In the genomic region with DNA sequence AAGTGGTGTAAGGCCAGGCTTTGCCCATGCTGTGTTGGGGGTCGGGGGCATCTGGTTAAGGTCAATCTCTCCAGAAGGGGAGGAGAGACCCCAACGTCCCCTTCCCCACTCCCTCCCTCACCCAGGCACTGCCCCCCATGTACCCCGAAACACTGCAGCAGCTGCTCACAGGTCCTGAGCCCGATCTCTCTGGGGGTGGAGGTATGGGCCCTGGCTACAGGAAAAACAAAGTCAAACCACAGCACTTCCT, we compare ENCODE assay signal across 1 cellular context.
TF ChIP-seq lines count a peak whose summit lies in the region.

No MANE protein-coding gene starts in this region.

TF ChIP-seq in HCT116, 20 proteins besides CTCF, POLR2A, EP300 and RAD21 (continued from another document):
- TF ChIP-seq REST (IDR thresholded peaks at IDR 0.05; ENCODE audit: low read depth) (no peak), SP1 (IDR thresholded peaks at IDR 0.05; ENCODE audit: low read depth) (no peak), ZBTB33 (IDR thresholded peaks at IDR 0.05; ENCODE audit: extremely low read depth, insufficient replicate concordance, low read length) (no peak), JUND (IDR thresholded peaks at IDR 0.05) (no peak), YY1 (IDR thresholded peaks at IDR 0.05; ENCODE audit: extremely low read depth, insufficient replicate concordance, low read depth, low read length) (no peak), ATF3 (IDR thresholded peaks at IDR 0.05) (no peak), FOSL1 (IDR thresholded peaks at IDR 0.05; ENCODE audit: low read depth) (no peak), SRF (IDR thresholded peaks at IDR 0.05; ENCODE audit: low read depth) (no peak), EZH2phosphoT487 (IDR thresholded peaks at IDR 0.05; ENCODE audit: borderline replicate concordance) (no peak), CEBPB (IDR thresholded peaks at IDR 0.05; ENCODE audit: low read depth) (no peak), TCF7L2 (IDR thresholded peaks at IDR 0.05; ENCODE audit: borderline replicate concordance, extremely low read depth, insufficient read depth, insufficient read length) (no peak), SIN3A (IDR thresholded peaks at IDR 0.05; ENCODE audit: low read depth) (no peak), ELF1 (IDR thresholded peaks at IDR 0.05; ENCODE audit: borderline replicate concordance, low read depth) (no peak), POLR2AphosphoS5 (IDR thresholded peaks at IDR 0.05; ENCODE audit: low read depth, low read length) (no peak)
